Comparison of ENCODE assay signal across 9 cellular contexts in genomic region chr3:128497305-128498126, GRCh38. TPM values are rescaled to one million over a fixed set of nuclear protein-coding genes. Genes with fewer than 3 reads are reported as not detected.
DNase-seq lines count a peak whose midpoint lies in the region; ATAC-seq, FAIRE-seq and TF ChIP-seq lines count a peak whose summit lies in the region.
"Had no signal": no experiment of that assay in that cellular context is flagged by ENCODE, and none has a peak within 500 bp of the region (broad histone marks: within the 10 kb centered on the region; RNA-seq: fewer than 3 reads in every experiment).

No MANE protein-coding gene starts in this region.

- WGBS in lower leg skin, 2 donors: 1% methylated on average over 63 to 72 of the region's 77 CpGs

- intact Hi-C loops in lower leg skin (cut with DNase I; ENCODE audit: low total_unique reads): loop anchor here (10.0 kb wide), 1 partner anchor 423 kb away; no protein-coding TSS in a partner anchor

- TF ChIP-seq CTCF in lower leg skin (IDR thresholded peaks at IDR 0.05): no peak

- FAIRE-seq in GM18507 (lab: Jason Lieb, UNC): no peak

- peak; percentile 80 for DNase-seq in 8988T
- peak; percentile 52 for DNase-seq in GM18507 (ENCODE audit: extremely low spot score, insufficient read length, low read depth)
- peak; percentile 32 for DNase-seq in NCI-H2227 treated with DMSO at 0.1 percent for 48 hours (lab: John Stamatoyannopoulos, UW)
- peak; percentile 72 for DNase-seq in activated CD4-positive, CD25-positive, alpha-beta regulatory T cell treated with anti-CD3 and anti-CD28 coated beads, Interleukin-2, amount 50 U/mL, for 72 hours
- peak; percentile 79 for DNase-seq in cerebellum (ENCODE audit: low spot score)
- peak; percentile 49 to 92 for DNase-seq in lower leg skin (ENCODE audit: low spot score in 2 of 2)
- DNase-seq in stimulated activated CD4-positive, alpha-beta T cell treated with anti-CD3 and anti-CD28 coated beads, TNF-alpha, amount 100 ng/mL, for 1 hour (ENCODE audit: low read depth in 3 of 3, low spot score in 1 of 3): peak; percentile 8 to 63 (median 37)

- ATAC-seq in HG03460 (IDR thresholded peaks at IDR 0.05; ENCODE audit: unreplicated experiment): no peak

- peak overlapping the region; percentile 10 for H3K4me3 ChIP-seq in lower leg skin (ENCODE audit: low read depth, poor library complexity, severe bottlenecking)

- no peak for TF ChIP-seq POLR2A in lower leg skin (IDR thresholded peaks at IDR 0.05)

RNA-seq across cellular contexts. Expression of gene GATA2, which starts 4.5 kb away (rescaled TPM):
- total RNA-seq in cerebellum (2.0 TPM), lower leg skin (1 to 10 TPM; 2.3 to 9.3 (median 6.6) TPM)

RNA-seq across cellular contexts. Expression of gene DNAJB8, which starts 30.8 kb away (rescaled TPM):
- total RNA-seq in cerebellum (not detected), lower leg skin (not detected)
- total RNA-seq: subcutaneous adipose tissue had no signal
